Comparison of ENCODE assay signal across 8 cellular contexts in the genomic region with DNA sequence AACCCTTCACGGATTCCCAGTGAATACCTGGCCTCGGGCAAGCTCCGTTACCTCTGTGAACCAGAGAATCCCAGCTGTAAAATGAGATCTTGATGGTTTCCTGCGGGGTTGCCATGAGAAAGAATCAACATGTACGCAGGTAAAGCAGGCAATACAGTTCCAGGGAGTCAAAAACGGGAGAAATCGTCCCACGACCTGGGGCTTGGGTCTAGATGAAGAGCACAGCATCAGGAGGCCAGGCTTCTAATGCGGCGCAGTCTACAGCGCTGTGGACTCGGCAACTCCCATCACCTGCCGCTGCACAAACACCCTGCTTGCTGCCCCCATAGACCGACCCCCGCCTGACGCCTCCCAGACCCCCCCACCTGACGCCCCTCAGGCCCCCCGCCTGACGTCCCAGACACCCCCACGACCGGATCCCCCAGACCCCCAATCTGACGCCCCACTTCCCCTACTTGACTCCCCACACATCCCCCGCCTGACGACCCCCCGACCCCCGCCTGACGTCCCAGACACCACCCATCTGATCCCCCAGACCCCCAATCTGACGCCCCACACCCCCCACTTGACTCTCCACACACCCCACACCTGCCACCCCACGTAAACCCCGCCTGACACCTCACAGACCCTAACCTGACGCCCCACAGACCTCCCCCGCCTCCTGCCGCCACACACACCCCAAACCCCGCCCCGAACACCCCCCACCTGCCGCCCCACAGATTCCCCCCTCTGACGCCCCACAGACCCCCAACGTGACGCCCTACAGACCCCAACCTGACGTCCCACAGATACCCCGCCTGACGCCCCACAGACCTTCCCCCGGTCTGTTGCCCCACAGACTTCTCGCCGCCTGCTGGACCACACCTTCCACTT. TPM values are rescaled to one million over a fixed set of nuclear protein-coding genes. Genes with fewer than 3 reads are reported as not detected.
DNase-seq lines count a peak whose midpoint lies in the region; ATAC-seq and TF ChIP-seq lines count a peak whose summit lies in the region.

No MANE protein-coding gene starts in this region.

- H3K27me3 Mint-ChIP-seq in nephron (ENCODE audit: low read depth), result no peaks in the 10 kb centered on the region

- peaks cover 9% of the 10 kb centered on the region for H3K36me3 Mint-ChIP-seq in nephron (ENCODE audit: low read depth)

- no peak for ATAC-seq in HG03571 (IDR thresholded peaks at IDR 0.05; ENCODE audit: unreplicated experiment)

- no peak for TF ChIP-seq CTCF in nephron (IDR thresholded peaks at IDR 0.05; ENCODE audit: unreplicated experiment in 3 of 3)

- H3K27ac ChIP-seq in epithelial cell of prostate, result peak overlapping the region; percentile 60

- peaks cover 29% of the 10 kb centered on the region for H3K4me1 Mint-ChIP-seq in nephron

- intact Hi-C loops in posterior vena cava (cut with DNase I), result no loop called here

- H3K4me3 Mint-ChIP-seq in nephron, result peak overlapping the region; percentile 97 to 98 (median 97)

- no peaks in the 10 kb centered on the region for H3K9me3 Mint-ChIP-seq in nephron

- H3K27ac Mint-ChIP-seq in nephron, result peak overlapping the region; percentile 14 to 68 (median 49)

- peak; percentile 20 to 50 for DNase-seq in NCI-H2081 (lab: John Stamatoyannopoulos, UW)
- no peak for DNase-seq in NCI-H2081 treated with DMSO at 0.1 percent for 48 hours (lab: John Stamatoyannopoulos, UW)
- DNase-seq in SHP77 treated with DMSO at 0.1 percent for 48 hours (lab: John Stamatoyannopoulos, UW), result peak; percentile 30
- no peak for DNase-seq in epithelial cell of prostate (ENCODE audit: low read depth, low spot score)
- no peak for DNase-seq in HuH-7 (ENCODE audit: low spot score)
- no peak for DNase-seq in posterior vena cava (ENCODE audit: low spot score)

RNA-seq across cellular contexts. Expression of a gene that starts 0.6 kb away (rescaled TPM):
- total RNA-seq in posterior vena cava, result 10 to 100 TPM; 10.1 to 17.2 TPM

RNA-seq across cellular contexts. Expression of a gene that starts 3.4 kb away (rescaled TPM):
- 10 to 100 TPM in 1 of 2 donors, 1 to 10 TPM in 1; 9.4 to 11.9 TPM for total RNA-seq in posterior vena cava

RNA-seq across cellular contexts. Expression of a gene that starts 54.8 kb away (rescaled TPM):
- 10 to 100 TPM in 1 of 2 donors, 1 to 10 TPM in 1; 6.0 to 13.0 TPM for total RNA-seq in posterior vena cava

Comparison
In these comparisons a context has a peak if more than half of its experiments do, and no peak if none do; other contexts are left out.
1. DNase-seq: peak in NCI-H2081 (2 of 2) and SHP77 treated with DMSO at 0.1 percent for 48 hours (single experiment); none in NCI-H2081 treated with DMSO at 0.1 percent for 48 hours (single experiment), epithelial cell of prostate (single experiment), HuH-7 (single experiment) and posterior vena cava (single experiment).